9 cellular contexts compared by ENCODE assay signal in the genomic region with DNA sequence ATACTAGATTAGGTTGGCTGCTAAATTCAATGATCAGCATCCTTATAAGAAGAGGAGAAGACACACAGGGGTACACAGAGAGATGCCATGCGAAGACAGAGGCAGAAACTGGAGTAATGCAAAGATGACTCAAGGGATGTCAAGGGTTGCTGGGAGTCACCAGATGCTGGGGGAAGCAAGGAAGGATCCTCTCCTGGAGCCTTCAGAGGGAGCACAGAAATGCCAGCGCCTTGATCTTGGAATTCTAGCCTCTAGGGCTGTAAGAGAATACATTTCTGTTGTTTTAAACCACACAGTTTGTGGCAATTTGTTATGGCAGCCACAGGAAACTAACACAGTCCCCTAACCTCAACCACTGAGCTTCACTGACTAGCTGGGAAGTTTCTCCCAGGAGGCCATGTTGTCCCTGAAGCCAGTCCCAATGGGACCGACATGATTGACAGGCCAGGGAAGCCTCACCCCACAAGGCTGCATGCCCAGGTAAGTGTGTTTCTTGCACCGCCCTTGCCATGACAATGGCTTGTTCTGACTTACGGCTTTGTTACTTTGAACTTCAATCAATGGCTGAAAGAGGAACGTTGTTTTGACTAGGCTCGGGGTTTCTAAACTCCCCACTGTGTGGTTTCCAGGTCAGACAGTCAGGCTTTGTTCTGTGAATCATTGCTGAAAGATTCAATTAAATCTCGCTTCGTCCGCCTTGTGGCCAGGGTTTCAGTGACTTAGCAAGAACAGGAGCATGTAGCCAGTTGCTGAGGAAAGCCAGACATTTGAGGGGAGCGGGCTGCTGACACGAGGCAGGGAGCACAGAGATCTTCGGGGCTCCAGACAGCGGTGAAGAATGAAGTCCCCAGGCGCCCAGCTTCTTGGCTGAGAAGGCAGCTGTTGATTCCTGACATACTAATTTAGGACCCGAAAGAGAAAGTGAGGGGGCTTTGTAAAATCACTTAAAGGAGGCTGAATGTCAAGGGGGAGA.
DNase-seq lines count a peak whose midpoint lies in the region; ATAC-seq and TF ChIP-seq lines count a peak whose summit lies in the region.
"Had no signal": no experiment of that assay in that cellular context is flagged by ENCODE, and none has a peak within 500 bp of the region (broad histone marks: within the 10 kb centered on the region; RNA-seq: fewer than 3 reads in every experiment).

No MANE protein-coding gene starts in this region.

- DNase-seq in activated gamma-delta T cell treated with Interleukin-2 at 50 U/mL for 16 hours (peak; percentile 59), activated gamma-delta T cell (lab: John Stamatoyannopoulos, UW) (no peak), fibroblast of the aortic adventitia (ENCODE audit: low read depth) (peak; percentile 80), prostate gland (ENCODE audit: low spot score) (no peak), DMS79 (lab: John Stamatoyannopoulos, UW) (no peak)
- peak; percentile 75 to 84 for DNase-seq in activated CD4-positive, alpha-beta T cell treated with anti-CD3 and anti-CD28 coated beads, Interleukin-2, amount 50 U/mL, for 48 hours
- DNase-seq in stimulated activated CD4-positive, alpha-beta T cell treated with anti-CD3 and anti-CD28 coated beads, Interleukin-2, amount 100 ng/mL, for 48 hours: peak; percentile 54 to 55

- WGBS in prostate gland: 63% methylated on average over 16 of the region's 16 CpGs

- intact Hi-C loops in prostate gland (cut with DNase I): no loop called here

- no peak overlapping the region for H3K27ac ChIP-seq in prostate gland

- H3K9me3 ChIP-seq in prostate gland: no peaks in the 10 kb centered on the region
- H3K9me3 ChIP-seq: A549 had no signal

- peak; percentile 41 for ATAC-seq in HG03439 (IDR thresholded peaks at IDR 0.05; ENCODE audit: unreplicated experiment)
- ATAC-seq: A549 had no signal

- no peaks in the 10 kb centered on the region for H3K4me1 ChIP-seq in prostate gland (replicated peaks)

- H3K27me3 ChIP-seq in prostate gland (replicated peaks; ENCODE audit: insufficient read depth): no peaks in the 10 kb centered on the region

- H3K4me3 ChIP-seq in fibroblast of the aortic adventitia (ENCODE audit: low read depth, low read length) (no peak overlapping the region), prostate gland (no peak overlapping the region)
- H3K4me3 ChIP-seq: A549 had no signal

- TF ChIP-seq CTCF in fibroblast of the aortic adventitia (IDR thresholded peaks at IDR 0.05; ENCODE audit: insufficient read depth, low read length): peak; percentile 22
- no peak for TF ChIP-seq CTCF in prostate gland (IDR thresholded peaks at IDR 0.05)

- no peak for TF ChIP-seq POLR2A in prostate gland (IDR thresholded peaks at IDR 0.05)

- H3K36me3 ChIP-seq in prostate gland: no peaks in the 10 kb centered on the region

Comparison
In these comparisons a context has a peak if more than half of its experiments do, and no peak if none do; other contexts are left out.
1. DNase-seq: peak in activated gamma-delta T cell treated with Interleukin-2 at 50 U/mL for 16 hours (single experiment), activated CD4-positive, alpha-beta T cell treated with anti-CD3 and anti-CD28 coated beads, Interleukin-2, amount 50 U/mL, for 48 hours (2 of 2), fibroblast of the aortic adventitia (single experiment) and stimulated activated CD4-positive, alpha-beta T cell treated with anti-CD3 and anti-CD28 coated beads, Interleukin-2, amount 100 ng/mL, for 48 hours (2 of 2); none in activated gamma-delta T cell (single experiment), prostate gland (single experiment) and DMS79 (single experiment).